In the genomic region with DNA sequence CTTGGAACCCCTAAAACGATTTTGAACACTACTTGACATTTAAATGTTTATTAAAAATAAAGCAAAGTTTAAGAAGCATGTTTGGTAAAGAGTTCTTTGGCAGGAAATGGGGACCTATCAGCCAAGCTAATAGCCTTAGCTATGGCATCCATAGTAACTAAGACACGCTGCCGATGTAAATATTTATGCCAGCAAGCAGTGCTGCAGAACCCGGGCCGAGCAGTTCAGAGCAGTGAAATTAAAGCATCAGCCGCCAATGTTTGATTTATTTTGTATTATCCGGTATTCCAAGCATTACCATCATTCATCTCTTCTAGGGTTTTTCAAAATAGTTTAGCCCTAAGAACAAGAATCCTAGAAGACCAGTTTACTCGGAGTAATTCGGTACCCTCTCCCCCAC, we compare ENCODE assay signal across 10 cellular contexts.
DNase-seq lines count a peak whose midpoint lies in the region; TF ChIP-seq lines count a peak whose summit lies in the region.
"Had no signal": no experiment of that assay in that cellular context is flagged by ENCODE, and none has a peak within 500 bp of the region (broad histone marks: within the 10 kb centered on the region; RNA-seq: fewer than 3 reads in every experiment).

No MANE protein-coding gene starts in this region.

- peaks cover 98% of the 10 kb centered on the region for H3K79me2 ChIP-seq in SU-DHL-6 (ENCODE audit: insufficient read depth, low read length)

- H3K4me1 ChIP-seq in esophagus (ENCODE audit: control insufficient read depth in 2 of 2, insufficient read depth in 2 of 2, low read length in 1 of 2), result peaks cover 3 to 4% of the 10 kb centered on the region in 2 donors

- peak; percentile 39 for DNase-seq in GM12865 (ENCODE audit: low read depth)
- no peak for DNase-seq in MV-4-11 (lab: John Stamatoyannopoulos, UW)
- no peak for DNase-seq in D341Med (ENCODE audit: low spot score)
- no peak for DNase-seq in C1 segment of cervical spinal cord (lab: John Stamatoyannopoulos, UW)
- DNase-seq in retina, result no peak
- DNase-seq: NCI-H526 treated with DMSO at 0.1 percent for 48 hours, WERI-Rb-1 had no signal

- peak overlapping the region; percentile 88 for H3K4me2 ChIP-seq in SU-DHL-6 (ENCODE audit: low read depth, low read length, poor library complexity, severe bottlenecking)

- H3K4me3 ChIP-seq in GM12865 (ENCODE audit: low read depth, low read length) (peak overlapping the region; percentile 69), SU-DHL-6 (ENCODE audit: insufficient read depth, low read length, poor library complexity, severe bottlenecking) (peak overlapping the region; percentile 52), esophagus (ENCODE audit: low read depth in 1 of 2, low read length in 2 of 2) (peak overlapping the region in 1 of 2 donors; percentile 37), skin epidermis (peak overlapping the region in 3 of 7 experiments; percentile 7 to 20 (median 13))

- H3K27me3 ChIP-seq in SU-DHL-6 (ENCODE audit: low read length), result no peaks in the 10 kb centered on the region
- H3K27me3 ChIP-seq in esophagus (ENCODE audit: control insufficient read depth in 1 of 2, insufficient read depth in 2 of 2, low read length in 2 of 2), result no peaks in the 10 kb centered on the region

- TF ChIP-seq CTCF in GM12865 (IDR thresholded peaks at IDR 0.05; ENCODE audit: insufficient read depth, low read depth, low read length, missing control alignments) (no peak), SU-DHL-6 (IDR thresholded peaks at IDR 0.05; ENCODE audit: insufficient read depth, low read length, poor library complexity, severe bottlenecking) (no peak)

- peak overlapping the region; percentile 98 for H3K27ac ChIP-seq in SU-DHL-6 (ENCODE audit: low read depth, low read length)
- H3K27ac ChIP-seq in esophagus (ENCODE audit: low read depth in 2 of 2, low read length in 1 of 2), result peak overlapping the region; percentile 79 to 86
- H3K27ac ChIP-seq in skin epidermis, result peak overlapping the region in 20 of 21 experiments; percentile 27 to 93 (median 80)
- H3K27ac ChIP-seq: WERI-Rb-1 had no signal

- H3K9me3 ChIP-seq in SU-DHL-6 (ENCODE audit: insufficient read depth, low read length) (no peaks in the 10 kb centered on the region), esophagus (ENCODE audit: control insufficient read depth in 2 of 2, insufficient read depth in 1 of 2, low read depth in 1 of 2, low read length in 1 of 2) (no peaks in the 10 kb centered on the region)

- H3K36me3 ChIP-seq in SU-DHL-6 (ENCODE audit: low read length) (peaks cover 12% of the 10 kb centered on the region; the same call in 1 of the 2 replicates), esophagus (ENCODE audit: control insufficient read depth in 2 of 2, insufficient read depth in 2 of 2, low read length in 1 of 2) (peaks cover 3 to 5% of the 10 kb centered on the region in 2 donors)

- H3K9ac ChIP-seq in SU-DHL-6 (ENCODE audit: low read length), result peak overlapping the region; percentile 59

- 33 to 42% methylated on average over 9 of the region's 9 CpGs for WGBS in esophagus, 2 donors

- no peaks in the 10 kb centered on the region for H4K20me1 ChIP-seq in SU-DHL-6 (ENCODE audit: low read depth, low read length)

- H2AFZ ChIP-seq in SU-DHL-6 (ENCODE audit: low read depth, low read length, severe bottlenecking), result no peak overlapping the region

- H3F3A ChIP-seq in SU-DHL-6 (ENCODE audit: insufficient read depth), result peaks cover 67% of the 10 kb centered on the region

- no peaks in the 10 kb centered on the region for H3K9me2 ChIP-seq in SU-DHL-6 (replicated peaks; ENCODE audit: insufficient read depth, low read length)
